8 cellular contexts compared by ENCODE assay signal in genomic region chrX:119574394-119575266, GRCh38. TPM values are rescaled to one million over a fixed set of nuclear protein-coding genes. Genes with fewer than 3 reads are reported as not detected.
DNase-seq lines count a peak whose midpoint lies in the region; ATAC-seq and TF ChIP-seq lines count a peak whose summit lies in the region.

UBE2A (plus strand) TSS chrX:119574563; CDS start chrX:119574712, 149 bp downstream.

- H3K4me3 ChIP-seq in adipocyte (ENCODE audit: low read length), result peak within 1 kb of the TSS; percentile 84
- H3K4me3 ChIP-seq in transverse colon, result peak within 1 kb of the TSS; percentile 51 to 83 (median 67)

- in situ Hi-C loops in GM13976 (cut with MboI; ENCODE audit: low sequenced_read_pairs, unreplicated experiment) (no loop called here), transverse colon (cut with MboI; ENCODE audit: low pct_ligation_motif_present in 1 of 4, low pct_unique_long_range_greater_than_20kb in 1 of 4, low sequenced_read_pairs in 3 of 4) (no loop called here)

- H3K4me1 ChIP-seq in adipocyte (ENCODE audit: control insufficient read depth, insufficient read depth, low read length) (peaks cover 20% of the 10 kb centered on the region), transverse colon (peaks cover 0 to 22% (median 4%) of the 10 kb centered on the region in 4 donors)

- peak; percentile 96 for TF ChIP-seq POLR2A in transverse colon (IDR thresholded peaks at IDR 0.05)

- no peaks in the 10 kb centered on the region for H3K27me3 ChIP-seq in adipocyte (replicated peaks; ENCODE audit: control insufficient read depth, insufficient read depth, low read length)
- no peaks in the 10 kb centered on the region for H3K27me3 ChIP-seq in transverse colon

- 50% methylated on average over 79 of the region's 86 CpGs; no CpG with 5 or more reads in 1 of the 2 donors for WGBS in transverse colon (ENCODE audit: low coverage in 1 of 2), 2 donors

- peak; percentile 44 for TF ChIP-seq CTCF in GM13976 (IDR thresholded peaks at IDR 0.05; ENCODE audit: borderline replicate concordance, control extremely low read depth, extremely low read depth, insufficient read depth, missing control alignments)
- TF ChIP-seq CTCF in transverse colon (IDR thresholded peaks at IDR 0.05), result peak; percentile 27 to 52 (median 37)

- TF ChIP-seq EP300 in transverse colon (IDR thresholded peaks at IDR 0.05; ENCODE audit: low read depth), result no peak

- H3K27ac ChIP-seq in transverse colon, result peak within 1 kb of the TSS; percentile 89 to 97 (median 95)

- ATAC-seq in HG02852 (IDR thresholded peaks at IDR 0.05; ENCODE audit: unreplicated experiment), result peak; percentile 79

- H3K36me3 ChIP-seq in adipocyte (ENCODE audit: control insufficient read depth, insufficient read depth, low read length, severe bottlenecking) (peaks cover 8% of the 10 kb centered on the region), transverse colon (no peaks in the 10 kb centered on the region)

- peak; percentile 92 for DNase-seq in GM13976 (ENCODE audit: low spot score)
- DNase-seq in NCI-H1436 treated with DMSO at 0.1 percent for 48 hours (lab: John Stamatoyannopoulos, UW), result peak; percentile 64
- peak; percentile 84 for DNase-seq in T follicular helper cell (ENCODE audit: low read depth)
- peak; percentile 93 for DNase-seq in adipocyte (ENCODE audit: low read depth)
- peak; percentile 95 for DNase-seq in cardiac septum (ENCODE audit: low spot score)
- peak; percentile 70 for DNase-seq in pons (ENCODE audit: low spot score)
- peak; percentile 92 for DNase-seq in transverse colon

- peak within 1 kb of the TSS; percentile 90 for H3K9ac ChIP-seq in adipocyte (ENCODE audit: low read length)

- intact Hi-C loops in cardiac septum (cut with DNase I) (no loop called here), transverse colon (cut with DNase I; ENCODE audit: low total_unique reads) (no loop called here)

- no peaks in the 10 kb centered on the region for H3K9me3 ChIP-seq in adipocyte (ENCODE audit: control insufficient read depth, low read length)
- no peaks in the 10 kb centered on the region for H3K9me3 ChIP-seq in transverse colon

RNA-seq across cellular contexts. Expression of gene UBE2A, which starts in this region (rescaled TPM):
- 59.4 TPM for total RNA-seq in cardiac septum
- total RNA-seq in transverse colon, result 10 to 100 TPM; 26.1 to 87.9 (median 72.5) TPM

Comparison
In these comparisons a context has a peak if more than half of its experiments do, and no peak if none do; other contexts are left out.
1. Peak in every context shown above with its lines: DNase-seq, ATAC-seq, H3K4me3 ChIP-seq and H3K27ac ChIP-seq.